Comparison of ENCODE assay signal across 10 cellular contexts in genomic region chr1:171805395-171806115, GRCh38. TPM values are rescaled to one million over a fixed set of nuclear protein-coding genes. Genes with fewer than 3 reads are reported as not detected.
DNase-seq lines count a peak whose midpoint lies in the region; ATAC-seq, FAIRE-seq and TF ChIP-seq lines count a peak whose summit lies in the region.
"Had no signal": no experiment of that assay in that cellular context is flagged by ENCODE, and none has a peak within 500 bp of the region (broad histone marks: within the 10 kb centered on the region; RNA-seq: fewer than 3 reads in every experiment).

No MANE protein-coding gene starts in this region.

- H3K4me3 ChIP-seq in dorsolateral prefrontal cortex: peak overlapping the region in 54 of 59 donors; percentile 1 to 59 (median 32)

- in situ Hi-C loops in G401 (cut with HindIII; ENCODE audit: low sequenced_read_pairs): loop anchor here (25.0 kb wide), 1 partner anchor 157 kb away; no protein-coding TSS in a partner anchor

- intact Hi-C loops in dorsolateral prefrontal cortex (cut with DNase I): loop anchor here in 1 of 2 donors (10.0 kb wide), 2 partner anchors 599 to 729 kb away; partner anchors contain the start of gene SUCO

- FAIRE-seq in GM19239 (lab: Jason Lieb, UNC): peak; percentile 39

- H3K27ac ChIP-seq in dorsolateral prefrontal cortex: peak overlapping the region in 8 of 59 donors; percentile 12 to 76 (median 24)

- DNase-seq in AG20443 (ENCODE audit: low spot score): peak; percentile 31
- peak; percentile 37 for DNase-seq in GM19239 (ENCODE audit: insufficient read length, low spot score)
- DNase-seq in dorsolateral prefrontal cortex: no peak
- DNase-seq in G401 (ENCODE audit: low spot score): no peak
- DNase-seq in activated effector memory CD4-positive, alpha-beta T cell treated with anti-CD3 and anti-CD28 coated beads, Interleukin-2, amount 50 U/mL, for 16 hours: no peak
- DNase-seq in GM03348 (ENCODE audit: low spot score): no peak
- no peak for DNase-seq in NCI-H1930 (lab: John Stamatoyannopoulos, UW)
- DNase-seq: DMS79 treated with DMSO at 0.1 percent for 48 hours, retina had no signal

- peak in 1 of 56 donors; percentile 12 for TF ChIP-seq CTCF in dorsolateral prefrontal cortex (IDR thresholded peaks at IDR 0.05 in 54 of 56, conservative IDR thresholded peaks at IDR 0.05 in 2 of 56; ENCODE audit: low read depth in 1 of 56, partially characterized antibody in 56 of 56)

- peak; percentile 65 for ATAC-seq in HG03103 (IDR thresholded peaks at IDR 0.05; ENCODE audit: low read depth, unreplicated experiment)

- H3K27me3 ChIP-seq in dorsolateral prefrontal cortex: no peaks in the 10 kb centered on the region

RNA-seq across cellular contexts. Expression of gene METTL13, which starts 24.1 kb away (rescaled TPM):
- 10 to 100 TPM; 17.7 to 35.2 (median 25.0) TPM for total RNA-seq in dorsolateral prefrontal cortex
- total RNA-seq in G401 (2014; rRNA removed; shearing (Covaris generic)): 40.5 and 64.3 TPM in 2 replicates

RNA-seq across cellular contexts. Expression of gene DNM3, which starts 35.7 kb away (rescaled TPM):
- total RNA-seq in dorsolateral prefrontal cortex: 100 to 1,000 TPM in 119 of 120 experiments, 10 to 100 TPM in 1; 79.4 to 235 (median 160) TPM
- total RNA-seq in G401 (2014; rRNA removed; shearing (Covaris generic)): 8.3 and 13.0 TPM in 2 replicates

Comparison
In these comparisons a context has a peak if more than half of its experiments do, and no peak if none do; other contexts are left out.
1. DNase-seq: peak in AG20443 (single experiment) and GM19239 (single experiment); none in dorsolateral prefrontal cortex (0 of 10), G401 (single experiment), activated effector memory CD4-positive, alpha-beta T cell treated with anti-CD3 and anti-CD28 coated beads, Interleukin-2, amount 50 U/mL, for 16 hours (single experiment), GM03348 (single experiment) and NCI-H1930 (0 of 2).